1 cellular context compared by ENCODE assay signal in the genomic region with DNA sequence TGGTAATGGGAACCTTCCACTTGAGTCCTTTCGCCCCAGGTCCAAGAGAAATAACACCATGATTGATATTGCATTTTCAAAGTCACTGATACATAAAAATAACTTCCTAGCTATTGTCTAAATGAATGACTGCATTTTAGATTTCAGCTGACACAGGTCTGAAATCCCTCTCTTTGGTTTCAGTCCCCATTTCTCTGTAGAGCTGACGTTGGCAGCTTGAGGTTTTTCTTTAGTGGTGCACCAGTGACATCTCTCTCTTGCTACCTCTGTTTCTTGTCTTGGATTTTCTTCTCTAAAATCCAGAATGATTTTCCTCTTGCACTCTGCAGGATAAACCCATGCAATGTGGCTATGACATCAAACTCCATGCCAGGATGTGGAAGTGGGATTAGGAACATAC.
TF ChIP-seq lines count a peak whose summit lies in the region.

No MANE protein-coding gene starts in this region.

TF ChIP-seq in GM12878, 131 proteins besides CTCF, POLR2A, EP300 and RAD21:
- TF ChIP-seq YY1 (IDR thresholded peaks at IDR 0.05; ENCODE audit: low read depth, low read length) (no peak), NR2C1 (IDR thresholded peaks at IDR 0.05) (no peak), RUNX3 (IDR thresholded peaks at IDR 0.05; ENCODE audit: low read length) (peak; percentile 19; the same call in 1 of the 2 replicates), IKZF2 (IDR thresholded peaks at IDR 0.05) (peak in 1 of 2 experiments; percentile 43; a peak in 1 of 4 replicates), EED (IDR thresholded peaks at IDR 0.05; ENCODE audit: low read depth) (0 out of 2 replicates have a peak, but pooled peaks have one; percentile 29)
TF ChIP-seq in GM12878: peak in this region for 3.
